In the genomic region with DNA sequence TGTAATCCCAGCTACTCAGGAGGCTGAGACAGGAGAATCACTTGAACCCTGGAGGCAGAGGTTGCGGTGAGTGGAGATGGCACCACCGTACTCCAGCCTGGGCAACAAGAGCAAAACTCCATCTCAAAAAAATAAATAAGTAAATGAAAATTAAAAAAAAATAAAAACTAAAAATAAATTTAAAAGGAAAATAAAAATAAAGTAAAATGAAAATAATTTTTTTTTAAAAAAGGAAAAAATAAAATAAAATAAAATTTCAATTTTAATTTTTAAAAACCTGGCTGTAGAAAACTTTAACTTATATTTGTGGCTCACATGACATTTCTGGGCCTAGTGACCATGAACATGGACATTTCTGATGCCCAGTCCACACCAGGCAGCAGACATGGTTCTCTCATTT, we compare ENCODE assay signal across 1 cellular context.
TF ChIP-seq lines count a peak whose summit lies in the region.

No MANE protein-coding gene starts in this region.

TF ChIP-seq in GM12878, 131 proteins besides CTCF, POLR2A, EP300 and RAD21:
- no peak for TF ChIP-seq YBX1 (IDR thresholded peaks at IDR 0.05)
- no peak for TF ChIP-seq PKNOX1 (IDR thresholded peaks at IDR 0.05)
- TF ChIP-seq IRF4 (IDR thresholded peaks at IDR 0.05; ENCODE audit: low read depth, low read length): no peak
- TF ChIP-seq ASH2L (IDR thresholded peaks at IDR 0.05; ENCODE audit: borderline replicate concordance, low read depth): no peak
- TF ChIP-seq RCOR1 (conservative IDR thresholded peaks at IDR 0.05; ENCODE audit: low read depth, low read length): no peak
- TF ChIP-seq WRNIP1 (IDR thresholded peaks at IDR 0.05; ENCODE audit: borderline replicate concordance, low read depth, low read length): no peak
- no peak for TF ChIP-seq PAX8 (IDR thresholded peaks at IDR 0.05)
- TF ChIP-seq CHD2 (IDR thresholded peaks at IDR 0.05; ENCODE audit: borderline replicate concordance, low read depth, low read length): no peak
- no peak for TF ChIP-seq ZNF622 (IDR thresholded peaks at IDR 0.05)
- TF ChIP-seq, protein P1, sequence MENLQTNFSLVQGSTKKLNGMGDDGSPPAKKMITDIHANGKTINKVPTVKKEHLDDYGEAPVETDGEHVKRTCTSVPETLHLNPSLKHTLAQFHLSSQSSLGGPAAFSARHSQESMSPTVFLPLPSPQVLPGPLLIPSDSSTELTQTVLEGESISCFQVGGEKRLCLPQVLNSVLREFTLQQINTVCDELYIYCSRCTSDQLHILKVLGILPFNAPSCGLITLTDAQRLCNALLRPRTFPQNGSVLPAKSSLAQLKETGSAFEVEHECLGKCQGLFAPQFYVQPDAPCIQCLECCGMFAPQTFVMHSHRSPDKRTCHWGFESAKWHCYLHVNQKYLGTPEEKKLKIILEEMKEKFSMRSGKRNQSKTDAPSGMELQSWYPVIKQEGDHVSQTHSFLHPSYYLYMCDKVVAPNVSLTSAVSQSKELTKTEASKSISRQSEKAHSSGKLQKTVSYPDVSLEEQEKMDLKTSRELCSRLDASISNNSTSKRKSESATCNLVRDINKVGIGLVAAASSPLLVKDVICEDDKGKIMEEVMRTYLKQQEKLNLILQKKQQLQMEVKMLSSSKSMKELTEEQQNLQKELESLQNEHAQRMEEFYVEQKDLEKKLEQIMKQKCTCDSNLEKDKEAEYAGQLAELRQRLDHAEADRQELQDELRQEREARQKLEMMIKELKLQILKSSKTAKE (IDR thresholded peaks at IDR 0.05; ENCODE audit: low read depth, poor library complexity, severe bottlenecking): no peak
- no peak for TF ChIP-seq ZNF217 (IDR thresholded peaks at IDR 0.05)
- TF ChIP-seq KDM1A (IDR thresholded peaks at IDR 0.05; ENCODE audit: borderline replicate concordance): no peak
- no peak for TF ChIP-seq BRCA1 (IDR thresholded peaks at IDR 0.05; ENCODE audit: low read depth, low read length)
- TF ChIP-seq TBL1XR1 (IDR thresholded peaks at IDR 0.05; ENCODE audit: low read depth, low read length): no peak
- no peak for TF ChIP-seq IKZF1 (conservative IDR thresholded peaks at IDR 0.05)
- TF ChIP-seq MXI1 (IDR thresholded peaks at IDR 0.05; ENCODE audit: low read depth, low read length): no peak
